1 cellular context compared by ENCODE assay signal in genomic region chr3:46098319-46098761, GRCh38.
TF ChIP-seq lines count a peak whose summit lies in the region.

No MANE protein-coding gene starts in this region.

TF ChIP-seq in GM12878, 131 proteins besides CTCF, POLR2A, EP300 and RAD21 (continued from another document and continues in another):
- no peak for TF ChIP-seq CUX1 (IDR thresholded peaks at IDR 0.05; ENCODE audit: insufficient replicate concordance, low read depth, low read length)
- TF ChIP-seq ESRRA (IDR thresholded peaks at IDR 0.05; ENCODE audit: low read length) = no peak; the same call in 1 of the 2 replicates
- TF ChIP-seq CEBPB (IDR thresholded peaks at IDR 0.05; ENCODE audit: borderline replicate concordance in 1 of 2, low read depth in 2 of 2, low read length in 2 of 2) = peak in 1 of 2 experiments; percentile 94; a peak in 2 of 4 replicates
- TF ChIP-seq SRF (IDR thresholded peaks at IDR 0.05; ENCODE audit: low read depth in 2 of 2, low read length in 2 of 2) = 0 out of 4 replicates have a peak, but pooled peaks of 1 of the 2 experiments have one; percentile 34
- TF ChIP-seq PBX3 (IDR thresholded peaks at IDR 0.05; ENCODE audit: insufficient replicate concordance, low read depth, low read length) = no peak
- peak; percentile 64; the same call in 1 of the 2 replicates for TF ChIP-seq PML (IDR thresholded peaks at IDR 0.05; ENCODE audit: low read length)
- TF ChIP-seq POLR2AphosphoS5 (IDR thresholded peaks at IDR 0.05; ENCODE audit: low read length) = no peak
- no peak for TF ChIP-seq PRDM15 (CRISPR knock-in tag; IDR thresholded peaks at IDR 0.05)
- TF ChIP-seq E4F1 (IDR thresholded peaks at IDR 0.05; ENCODE audit: borderline replicate concordance, partially characterized antibody) = no peak
- TF ChIP-seq PAX8 (IDR thresholded peaks at IDR 0.05) = 0 out of 2 replicates have a peak, but pooled peaks have one; percentile 52
- no peak for TF ChIP-seq ZBTB33 (IDR thresholded peaks at IDR 0.05)
- TF ChIP-seq RAD51 (IDR thresholded peaks at IDR 0.05) = no peak
- TF ChIP-seq RELA (IDR thresholded peaks at IDR 0.05; ENCODE audit: borderline replicate concordance, partially characterized antibody) = no peak
- no peak for TF ChIP-seq CHD4 (IDR thresholded peaks at IDR 0.05)
- no peak for TF ChIP-seq BCL3 (IDR thresholded peaks at IDR 0.05; ENCODE audit: borderline replicate concordance, insufficient read depth, low read depth, low read length, poor library complexity, severe bottlenecking)
- TF ChIP-seq CBX5 (IDR thresholded peaks at IDR 0.05; ENCODE audit: low read depth) = no peak
- TF ChIP-seq YBX1 (IDR thresholded peaks at IDR 0.05) = no peak
- TF ChIP-seq CHD2 (IDR thresholded peaks at IDR 0.05; ENCODE audit: borderline replicate concordance, low read depth, low read length) = no peak
- TF ChIP-seq SP1 (IDR thresholded peaks at IDR 0.05; ENCODE audit: low read depth, low read length) = peak; percentile 53
- TF ChIP-seq EGR1 (IDR thresholded peaks at IDR 0.05; ENCODE audit: borderline replicate concordance in 1 of 2, low read depth in 2 of 2, low read length in 2 of 2) = no peak
- no peak for TF ChIP-seq ASH2L (IDR thresholded peaks at IDR 0.05; ENCODE audit: borderline replicate concordance, low read depth)
- TF ChIP-seq MYC (IDR thresholded peaks at IDR 0.05; ENCODE audit: insufficient read depth, insufficient read length, insufficient replicate concordance, low read length, severe bottlenecking) = no peak
- no peak for TF ChIP-seq RFX5 (IDR thresholded peaks at IDR 0.05; ENCODE audit: low read depth, low read length)
- peak; percentile 70 for TF ChIP-seq BMI1 (IDR thresholded peaks at IDR 0.05; ENCODE audit: borderline replicate concordance)
- TF ChIP-seq HCFC1 (IDR thresholded peaks at IDR 0.05; ENCODE audit: low read length) = no peak
- no peak for TF ChIP-seq SIX5 (IDR thresholded peaks at IDR 0.05; ENCODE audit: low read depth, low read length, severe bottlenecking)
- TF ChIP-seq KAT2A (conservative IDR thresholded peaks at IDR 0.05; ENCODE audit: control insufficient read depth, low read depth, low read length) = no peak
- 0 out of 2 replicates have a peak, but pooled peaks have one; percentile 48 for TF ChIP-seq GATAD2B (conservative IDR thresholded peaks at IDR 0.05; ENCODE audit: low read depth)
- no peak for TF ChIP-seq STAT3 (IDR thresholded peaks at IDR 0.05; ENCODE audit: low read depth, low read length)
- no peak for TF ChIP-seq SPI1 (IDR thresholded peaks at IDR 0.05; ENCODE audit: borderline replicate concordance, insufficient read depth, low read depth, low read length)
- no peak for TF ChIP-seq SREBF2 (IDR thresholded peaks at IDR 0.05; ENCODE audit: low read length)
- no peak for TF ChIP-seq USF2 (IDR thresholded peaks at IDR 0.05; ENCODE audit: borderline replicate concordance, low read depth, low read length)
- TF ChIP-seq MLLT1 (IDR thresholded peaks at IDR 0.05) = peak; percentile 44; the same call in 1 of the 2 replicates
- TF ChIP-seq MEF2B (IDR thresholded peaks at IDR 0.05; ENCODE audit: partially characterized antibody, poor library complexity, severe bottlenecking) = no peak
- peak; percentile 82 for TF ChIP-seq TCF12 (IDR thresholded peaks at IDR 0.05; ENCODE audit: low read depth, low read length)
- TF ChIP-seq WRNIP1 (IDR thresholded peaks at IDR 0.05; ENCODE audit: borderline replicate concordance, low read depth, low read length) = no peak
- no peak for TF ChIP-seq RBBP5 (conservative IDR thresholded peaks at IDR 0.05)
- peak; percentile 34; the same call in 1 of the 2 replicates for TF ChIP-seq CREB1 (IDR thresholded peaks at IDR 0.05; ENCODE audit: low read depth)
- peak; percentile 69; the same call in 1 of the 2 replicates for TF ChIP-seq TAF1 (IDR thresholded peaks at IDR 0.05; ENCODE audit: borderline replicate concordance, low read depth, low read length)
